ENCODE assay signal across 10 cellular contexts in the genomic region with DNA sequence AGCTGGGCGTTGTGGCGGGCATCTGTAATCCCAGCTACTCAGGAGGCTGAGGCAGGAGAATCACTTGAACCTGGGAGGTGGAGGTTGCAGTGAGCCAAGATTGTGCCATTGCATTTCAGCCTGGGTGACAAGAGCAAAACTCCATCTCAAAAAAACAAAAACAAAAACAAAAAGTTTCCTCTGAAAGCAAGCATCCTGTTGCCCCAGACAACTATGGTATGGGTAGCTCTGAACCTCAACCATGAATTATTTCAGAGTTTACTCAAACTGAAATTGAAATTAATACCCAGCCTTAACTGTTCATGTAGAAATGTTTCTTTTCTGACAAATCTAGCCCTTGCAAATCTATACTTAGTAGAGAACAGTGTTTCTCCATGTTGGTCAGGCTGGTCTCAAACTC. TPM values are rescaled to one million over a fixed set of nuclear protein-coding genes. Genes with fewer than 3 reads are reported as not detected.
DNase-seq lines count a peak whose midpoint lies in the region; ATAC-seq and TF ChIP-seq lines count a peak whose summit lies in the region.
"Not testable (repeated sequence)": the region's sequence is repeated elsewhere in the genome, so short reads cannot be mapped to it uniquely, and the experiment has no call there.
"Had no signal": no experiment of that assay in that cellular context is flagged by ENCODE, and none has a peak within 500 bp of the region (broad histone marks: within the 10 kb centered on the region; RNA-seq: fewer than 3 reads in every experiment).

No MANE protein-coding gene starts in this region.

- H3K27me3 Mint-ChIP-seq in activated naive CD8-positive, alpha-beta T cell treated with anti-CD3 and anti-CD28 coated beads, Interleukin-2, amount 10 ng/mL, durations not matched to agents 7 days and 5 days: not testable (repeated sequence)

- ATAC-seq in GM18867 (IDR thresholded peaks at IDR 0.05; ENCODE audit: unreplicated experiment) (peak; percentile 85), GM19438 (IDR thresholded peaks at IDR 0.05; ENCODE audit: low read depth, unreplicated experiment) (peak; percentile 94), GM21619 (IDR thresholded peaks at IDR 0.05; ENCODE audit: unreplicated experiment) (peak; percentile 94), HG02884 (IDR thresholded peaks at IDR 0.05; ENCODE audit: unreplicated experiment) (peak; percentile 90), HG03139 (IDR thresholded peaks at IDR 0.05; ENCODE audit: unreplicated experiment) (peak; percentile 81), HG03571 (IDR thresholded peaks at IDR 0.05; ENCODE audit: unreplicated experiment) (peak; percentile 95)
- peak; percentile 11 for ATAC-seq in activated naive CD8-positive, alpha-beta T cell treated with anti-CD3 and anti-CD28 coated beads, Interleukin-2, amount 10 ng/mL, durations not matched to agents 7 days and 5 days (ENCODE audit: low read depth)

- POLR2A ChIA-PET in activated naive CD8-positive, alpha-beta T cell treated with anti-CD3 and anti-CD28 coated beads, Interleukin-2, amount 10 ng/mL, durations not matched to agents 7 days and 5 days (lab: Charles Lee): interaction anchor here (1.7 to 4.5 kb wide), 2 partner anchors 47 to 82 kb away, joined by 8 to 24 read pairs; partner anchors contain the start of gene HAVCR2

- peaks cover 34% of the 10 kb centered on the region for H3K36me3 Mint-ChIP-seq in activated naive CD8-positive, alpha-beta T cell treated with anti-CD3 and anti-CD28 coated beads, Interleukin-2, amount 10 ng/mL, durations not matched to agents 7 days and 5 days

- DNase-seq in GM10266 (ENCODE audit: extremely low spot score): peak; percentile 34
- not testable (repeated sequence) for DNase-seq in activated naive CD8-positive, alpha-beta T cell treated with anti-CD3 and anti-CD28 coated beads, Interleukin-2, amount 10 ng/mL, durations not matched to agents 7 days and 5 days

- H3K4me3 Mint-ChIP-seq in activated naive CD8-positive, alpha-beta T cell treated with anti-CD3 and anti-CD28 coated beads, Interleukin-2, amount 10 ng/mL, durations not matched to agents 7 days and 5 days: peak overlapping the region; percentile 34

- TF ChIP-seq CTCF in GM10266 (IDR thresholded peaks at IDR 0.05; ENCODE audit: control insufficient read depth, insufficient read depth, low read depth, missing control alignments): not testable (repeated sequence)

- H3K9me3 Mint-ChIP-seq in activated naive CD8-positive, alpha-beta T cell treated with anti-CD3 and anti-CD28 coated beads, Interleukin-2, amount 10 ng/mL, durations not matched to agents 7 days and 5 days: not testable (repeated sequence)

- peak overlapping the region; percentile 68 for H3K27ac Mint-ChIP-seq in activated naive CD8-positive, alpha-beta T cell treated with anti-CD3 and anti-CD28 coated beads, Interleukin-2, amount 10 ng/mL, durations not matched to agents 7 days and 5 days

- peaks cover 66% of the 10 kb centered on the region for H3K4me1 Mint-ChIP-seq in activated naive CD8-positive, alpha-beta T cell treated with anti-CD3 and anti-CD28 coated beads, Interleukin-2, amount 10 ng/mL, durations not matched to agents 7 days and 5 days

RNA-seq across cellular contexts. Expression of gene HAVCR1, which starts 31.3 kb away (rescaled TPM):
- 1 to 10 TPM; 3.4 to 4.1 TPM for total RNA-seq in activated naive CD8-positive, alpha-beta T cell treated with anti-CD3 and anti-CD28 coated beads, Interleukin-2, amount 10 ng/mL, durations not matched to agents 7 days and 5 days
- total RNA-seq: foreskin keratinocyte, G401 had no signal

Comparison
In these comparisons a context has a peak if more than half of its experiments do, and no peak if none do; other contexts are left out.
1. ATAC-seq: peak in every context shown above with its lines; median percentile 95 in HG03571; 94 in GM19438; 94 in GM21619; 90 in HG02884; 85 in GM18867; 81 in HG03139; 11 in activated naive CD8-positive, alpha-beta T cell treated with anti-CD3 and anti-CD28 coated beads, Interleukin-2, amount 10 ng/mL, durations not matched to agents 7 days and 5 days.